In the genomic region with DNA sequence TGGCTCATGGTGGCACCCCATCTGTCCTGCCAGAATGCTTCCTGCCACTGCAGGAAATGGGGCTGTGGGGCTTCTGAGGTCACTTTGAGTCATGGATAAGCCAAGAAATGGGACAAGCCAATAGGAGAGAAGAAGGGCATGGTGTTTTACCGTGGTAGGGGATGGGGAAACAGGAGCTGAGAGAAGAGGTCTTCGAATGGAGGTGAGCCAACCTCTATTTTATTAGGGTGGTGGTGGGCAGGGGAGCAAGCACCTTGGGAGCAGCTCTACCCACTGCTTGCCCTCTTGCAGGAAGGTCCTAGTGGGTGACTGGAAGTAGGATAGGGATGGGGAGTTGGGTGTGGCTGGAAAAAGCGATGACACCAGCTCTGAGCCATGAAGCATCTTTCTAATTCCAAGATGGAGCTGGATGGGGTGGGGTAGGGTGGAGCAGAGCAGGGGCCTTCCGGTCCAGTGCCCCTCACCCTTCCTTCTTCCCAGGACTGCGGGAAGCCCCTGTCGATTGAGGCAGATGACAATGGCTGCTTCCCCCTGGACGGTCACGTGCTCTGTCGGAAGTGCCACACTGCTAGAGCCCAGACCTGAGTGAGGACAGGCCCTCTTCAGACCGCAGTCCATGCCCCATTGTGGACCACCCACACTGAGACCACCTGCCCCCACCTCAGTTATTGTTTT, we compare ENCODE assay signal across 12 cellular contexts. TPM values are rescaled to one million over a fixed set of nuclear protein-coding genes. Genes with fewer than 3 reads are reported as not detected.
DNase-seq lines count a peak whose midpoint lies in the region; ATAC-seq and TF ChIP-seq lines count a peak whose summit lies in the region.
"Had no signal": no experiment of that assay in that cellular context is flagged by ENCODE, and none has a peak within 500 bp of the region (broad histone marks: within the 10 kb centered on the region; RNA-seq: fewer than 3 reads in every experiment).

No MANE protein-coding gene starts in this region.

- POLR2A ChIA-PET in CD4-positive, alpha-beta T cell (lab: Charles Lee): interaction anchor here (1.1 to 4.5 kb wide), 5 partner anchors 9 to 17 kb away, joined by 3 to 31 read pairs (median 3); a partner anchor contains a TSS

- H3K4ac ChIP-seq in H9 (ENCODE audit: low read depth, low read length): no peak overlapping the region

- ATAC-seq in CD4-positive, alpha-beta T cell (ENCODE audit: poor library complexity): no peak
- ATAC-seq in gastrocnemius medialis (no peak), HG03159 (IDR thresholded peaks at IDR 0.05; ENCODE audit: unreplicated experiment) (no peak), HG03025 (IDR thresholded peaks at IDR 0.05; ENCODE audit: low FRiP score, unreplicated experiment) (no peak)

- no peaks in the 10 kb centered on the region for H3K9me3 ChIP-seq in CD4-positive, alpha-beta T cell (ENCODE audit: control insufficient read depth, low read length)
- no peaks in the 10 kb centered on the region for H3K9me3 ChIP-seq in H9 (ENCODE audit: control insufficient read depth, low read depth, low read length)
- H3K9me3 ChIP-seq in neutrophil: peaks cover 2% of the 10 kb centered on the region
- no peaks in the 10 kb centered on the region for H3K9me3 ChIP-seq in gastrocnemius medialis
- H3K9me3 ChIP-seq in thyroid gland: no peaks in the 10 kb centered on the region

- TF ChIP-seq POLR2A in gastrocnemius medialis (IDR thresholded peaks at IDR 0.05): no peak
- no peak for TF ChIP-seq POLR2A in thyroid gland (IDR thresholded peaks at IDR 0.05)

- no peak overlapping the region for H3K27ac ChIP-seq in CD4-positive, alpha-beta T cell (ENCODE audit: low read depth, low read length)
- H3K27ac ChIP-seq in H9 (ENCODE audit: insufficient read length, low read depth, low read length) (no peak overlapping the region), neutrophil (peak overlapping the region; percentile 97), gastrocnemius medialis (peak overlapping the region in 2 of 4 donors; percentile 74 to 79), thyroid gland (peak overlapping the region in 1 of 3 donors; percentile 9)

- no peaks in the 10 kb centered on the region for H3K79me1 ChIP-seq in H9 (ENCODE audit: insufficient read depth, low read depth, low read length, poor library complexity, severe bottlenecking)

- H2BK120ac ChIP-seq in H9 (ENCODE audit: low read depth, low read length, poor library complexity, severe bottlenecking): no peak overlapping the region

- H3K4me1 Mint-ChIP-seq in CD4-positive, alpha-beta T cell (ENCODE audit: low read depth): peaks cover 17% of the 10 kb centered on the region
- H3K4me1 Mint-ChIP-seq in H9 (peaks cover 4 to 7% of the 10 kb centered on the region in 2 experiments), chondrocyte (ENCODE audit: low read depth) (peaks cover 49% of the 10 kb centered on the region)

- H4K20me1 ChIP-seq in H9 (ENCODE audit: control insufficient read depth, insufficient read depth, insufficient read length): peaks cover 1% of the 10 kb centered on the region

- no peak overlapping the region for H2BK15ac ChIP-seq in H9 (ENCODE audit: low read depth, low read length)

- no peak overlapping the region for H4K91ac ChIP-seq in H9 (ENCODE audit: insufficient read length, low read depth, low read length)

- peak overlapping the region; percentile 61 for H3K27ac Mint-ChIP-seq in CD4-positive, alpha-beta T cell
- H3K27ac Mint-ChIP-seq in H9: peak overlapping the region; percentile 45 to 92 (median 57); a peak in 3 of 7 replicates
- peak overlapping the region; percentile 50 for H3K27ac Mint-ChIP-seq in chondrocyte (ENCODE audit: unreplicated experiment)

- no peaks in the 10 kb centered on the region for H3K23me2 ChIP-seq in H9 (ENCODE audit: insufficient read length, low read depth, low read length, poor library complexity, severe bottlenecking)

- CTCF ChIA-PET in CD4-positive, alpha-beta T cell (lab: Charles Lee): no interaction called here

- H3K4me3 Mint-ChIP-seq in CD4-positive, alpha-beta T cell: no peak overlapping the region
- no peak overlapping the region for H3K4me3 Mint-ChIP-seq in H9
- H3K4me3 Mint-ChIP-seq in chondrocyte (ENCODE audit: unreplicated experiment): peak overlapping the region; percentile 6

- intact Hi-C loops in CD4-positive, alpha-beta T cell (cut with DNase I, micrococcal nuclease): no loop called here
- intact Hi-C loops in gastrocnemius medialis (cut with DNase I; ENCODE audit: low total_unique reads): no loop called here
- intact Hi-C loops in thyroid gland (cut with DNase I): no loop called here

- H3K79me2 ChIP-seq in H9 (ENCODE audit: insufficient read depth, low read length): peaks cover 1% of the 10 kb centered on the region; the same call in 1 of the 2 replicates

- H3K4me3 ChIP-seq in neutrophil (ENCODE audit: low read depth in 1 of 2, low read length in 1 of 2) (no peak overlapping the region), gastrocnemius medialis (no peak overlapping the region), thyroid gland (replicated peaks in 1 of 3) (no peak overlapping the region)

- no peak overlapping the region for H2BK12ac ChIP-seq in H9 (ENCODE audit: insufficient read length, low read depth, low read length)

- H3K27me3 Mint-ChIP-seq in CD4-positive, alpha-beta T cell: no peaks in the 10 kb centered on the region
- H3K27me3 Mint-ChIP-seq in H9 (ENCODE audit: low read depth) (no peaks in the 10 kb centered on the region; the same call in 1 of the 2 replicates), chondrocyte (ENCODE audit: low read depth) (no peaks in the 10 kb centered on the region)

- no peak overlapping the region for H3K56ac ChIP-seq in H9 (ENCODE audit: insufficient read length, low read depth, low read length)

- H2AK5ac ChIP-seq in H9 (ENCODE audit: insufficient read length, low read length): no peak overlapping the region

- no peak overlapping the region for H3K14ac ChIP-seq in H9 (ENCODE audit: insufficient read depth, low read length)

- no peak overlapping the region for H4K5ac ChIP-seq in H9 (ENCODE audit: insufficient read length, low read depth, low read length)

- no peak overlapping the region for H2BK5ac ChIP-seq in H9 (ENCODE audit: insufficient read length, low read length)

- no peak overlapping the region for H3K9ac ChIP-seq in H9 (ENCODE audit: extremely low read depth, insufficient read length, low read length)

- no peak overlapping the region for H3K18ac ChIP-seq in H9 (ENCODE audit: insufficient read length, low read depth, low read length)

- no peak overlapping the region for H3K4me2 ChIP-seq in H9 (ENCODE audit: insufficient read depth, insufficient read length, low read length)

- H3K27me3 ChIP-seq in CD4-positive, alpha-beta T cell (ENCODE audit: control insufficient read depth, insufficient read depth, low read length): no peaks in the 10 kb centered on the region
- H3K27me3 ChIP-seq in H9 (ENCODE audit: insufficient read depth, low read length): no peaks in the 10 kb centered on the region
- H3K27me3 ChIP-seq in neutrophil: no peaks in the 10 kb centered on the region
- H3K27me3 ChIP-seq in gastrocnemius medialis: no peaks in the 10 kb centered on the region
- H3K27me3 ChIP-seq in thyroid gland: no peaks in the 10 kb centered on the region

- no CpG with 5 or more reads among the region's 10 CpGs for WGBS in H9 (ENCODE audit: extremely low coverage, insufficient read length, low lambda C conversion rate)
- 92% methylated on average over 10 of the region's 10 CpGs for WGBS in thyroid gland, 2 donors

- H3T11ph ChIP-seq in H9 (ENCODE audit: low read length): no peak overlapping the region

- H2BK20ac ChIP-seq in H9 (ENCODE audit: low read depth, low read length, poor library complexity, severe bottlenecking): no peak overlapping the region

- H4K8ac ChIP-seq in H9 (replicated peaks; ENCODE audit: insufficient read length, low read depth, low read length): no peak overlapping the region

- H3K36me3 Mint-ChIP-seq in CD4-positive, alpha-beta T cell (ENCODE audit: low read depth): peaks cover 65% of the 10 kb centered on the region
- H3K36me3 Mint-ChIP-seq in H9 (ENCODE audit: insufficient read depth in 1 of 3, low read depth in 3 of 3): peaks cover 45 to 74% (median 63%) of the 10 kb centered on the region in 3 experiments
- peaks cover 31% of the 10 kb centered on the region for H3K36me3 Mint-ChIP-seq in chondrocyte (ENCODE audit: low read depth)

- no peak for TF ChIP-seq CTCF in CD4-positive, alpha-beta T cell (IDR thresholded peaks at IDR 0.05)
- TF ChIP-seq CTCF in H9 (conservative IDR thresholded peaks at IDR 0.05) (no peak), chondrocyte (IDR thresholded peaks at IDR 0.05) (no peak), neutrophil (IDR thresholded peaks at IDR 0.05) (no peak), gastrocnemius medialis (IDR thresholded peaks at IDR 0.05 in 4 of 5, conservative IDR thresholded peaks at IDR 0.05 in 1 of 5) (no peak), thyroid gland (IDR thresholded peaks at IDR 0.05) (no peak)

- no peak overlapping the region for H3K23ac ChIP-seq in H9 (ENCODE audit: insufficient read length, low read depth, low read length)

- in situ Hi-C loops in gastrocnemius medialis (cut with MboI; ENCODE audit: low sequenced_read_pairs in 4 of 4): no loop called here

- no peaks in the 10 kb centered on the region for H3K9me3 Mint-ChIP-seq in CD4-positive, alpha-beta T cell
- H3K9me3 Mint-ChIP-seq in H9 (no peaks in the 10 kb centered on the region), chondrocyte (ENCODE audit: low read depth) (no peaks in the 10 kb centered on the region)

- peaks cover 98% of the 10 kb centered on the region for H3K36me3 ChIP-seq in neutrophil
- peaks cover 0 to 56% of the 10 kb centered on the region in 2 donors for H3K36me3 ChIP-seq in gastrocnemius medialis
- H3K36me3 ChIP-seq in thyroid gland: peaks cover 14 to 34% of the 10 kb centered on the region in 2 donors

- DNase-seq in CD4-positive, alpha-beta T cell: no peak
- DNase-seq in H9 (peak; percentile 30), chondrocyte (ENCODE audit: low spot score) (no peak), gastrocnemius medialis (no peak), thyroid gland (no peak)
- DNase-seq: NCI-H1436 treated with DMSO at 0.1 percent for 48 hours; SHP77 treated with DMSO at 0.1 percent for 48 hours; stimulated activated CD8-positive, alpha-beta memory T cell treated with anti-CD3 and anti-CD28 coated beads, Interleukin-4, amount 100 ng/mL, for 48 hours had no signal

- no peak overlapping the region for H2AFZ ChIP-seq in H9 (ENCODE audit: low read length)

- H3K4me1 ChIP-seq in H9 (ENCODE audit: insufficient read depth, low read length): no peaks in the 10 kb centered on the region; the same call in 1 of the 2 replicates
- peaks cover 37 to 47% of the 10 kb centered on the region in 2 experiments for H3K4me1 ChIP-seq in neutrophil (ENCODE audit: control insufficient read depth in 1 of 2, insufficient read depth in 1 of 2, low read depth in 1 of 2, low read length in 1 of 2)
- peaks cover 17 to 42% of the 10 kb centered on the region in 2 donors for H3K4me1 ChIP-seq in gastrocnemius medialis
- H3K4me1 ChIP-seq in thyroid gland: peaks cover 10 to 44% of the 10 kb centered on the region in 2 donors

RNA-seq across cellular contexts. Expression of a gene that starts 9.1 kb away (rescaled TPM):
- 100 to 1,000 TPM; 132 to 146 TPM for total RNA-seq in CD4-positive, alpha-beta T cell
- total RNA-seq in H9 (2021) (236 and 237 TPM in 2 replicates), chondrocyte (241 to 386 TPM (median 384 TPM) in 3 replicates), gastrocnemius medialis (10 to 100 TPM; 27.1 to 81.8 (median 43.2) TPM), thyroid gland (10 to 100 TPM; 24.6 to 55.4 (median 31.3) TPM)

RNA-seq across cellular contexts. Expression of a gene that starts 18.4 kb away (rescaled TPM):
- 10 to 100 TPM; 16.0 to 19.0 TPM for total RNA-seq in CD4-positive, alpha-beta T cell
- total RNA-seq in H9 (2021) (109 and 119 TPM in 2 replicates), chondrocyte (not detected in 3 replicates), gastrocnemius medialis (not detected), thyroid gland (10 to 100 TPM in 3 of 4 donors, 1 to 10 TPM in 1; 7.5 to 22.4 (median 16.4) TPM)

RNA-seq across cellular contexts. Expression of a gene that starts 27.7 kb away (rescaled TPM):
- under 1 TPM in 1 of 2 experiments, not detected in 1; 0.14 TPM for total RNA-seq in CD4-positive, alpha-beta T cell
- total RNA-seq in H9 (2021): 17.3 and 18.5 TPM in 2 replicates
- 3.0 to 4.0 TPM (median 3.1 TPM) in 3 replicates for total RNA-seq in chondrocyte
- 1 to 10 TPM in 1 of 4 donors, under 1 TPM in 2, not detected in 1; 0.33 to 1.2 (median 0.38) TPM for total RNA-seq in gastrocnemius medialis
- total RNA-seq in thyroid gland: under 1 TPM in 2 of 4 donors, not detected in 2; 0.11 to 0.54 TPM

RNA-seq across cellular contexts. Expression of a gene that starts 53.0 kb away (rescaled TPM):
- under 1 TPM; 0.47 to 0.61 TPM for total RNA-seq in CD4-positive, alpha-beta T cell
- not detected in 2 replicates for total RNA-seq in H9 (2021)
- not detected in 3 replicates for total RNA-seq in chondrocyte
- not detected for total RNA-seq in gastrocnemius medialis
- not detected for total RNA-seq in thyroid gland
- total RNA-seq: frontal cortex had no signal
